Comparison of ENCODE assay signal across 11 cellular contexts in the genomic region with DNA sequence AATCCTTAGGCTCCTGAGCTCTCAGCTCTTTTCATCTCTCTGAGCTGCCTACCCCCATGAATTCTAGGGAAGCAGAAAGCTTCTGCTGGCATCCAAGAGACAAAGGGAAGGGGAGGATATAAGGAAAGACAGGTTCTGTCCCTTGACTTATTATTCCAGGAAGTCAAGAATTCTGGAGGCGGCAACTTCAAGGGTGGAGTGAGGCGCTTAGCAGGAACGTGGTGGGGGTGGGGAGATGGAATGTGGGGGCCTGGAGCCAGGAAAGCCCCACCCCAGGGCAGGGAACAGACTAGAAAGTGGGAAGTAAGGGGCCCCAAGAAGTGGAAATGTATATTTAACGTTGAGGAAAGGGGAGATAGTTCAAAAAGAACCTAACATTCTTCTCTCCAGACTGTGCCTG. TPM values are rescaled to one million over a fixed set of nuclear protein-coding genes. Genes with fewer than 3 reads are reported as not detected.
A peak's percentile ranks its signal among the peaks of the same experiment; 100 is the strongest.
DNase-seq lines count a peak whose midpoint lies in the region; ATAC-seq, FAIRE-seq and TF ChIP-seq lines count a peak whose summit lies in the region.
"Had no signal": no experiment of that assay in that cellular context is flagged by ENCODE, and none has a peak within 500 bp of the region (broad histone marks: within the 10 kb centered on the region; RNA-seq: fewer than 3 reads in every experiment).

No MANE protein-coding gene starts in this region.

- H3K9ac ChIP-seq in keratinocyte (ENCODE audit: control insufficient read depth, extremely low read depth, insufficient read depth, low read length): peak overlapping the region; percentile 86

- peak overlapping the region; percentile 70 to 96 (median 87) for H3K4me3 ChIP-seq in keratinocyte (ENCODE audit: control insufficient read depth in 2 of 3, extremely low read depth in 1 of 3, insufficient read depth in 2 of 3, low read depth in 1 of 3, low read length in 3 of 3)
- H3K4me3 ChIP-seq: mucosa of descending colon had no signal

- dilution Hi-C loops in keratinocyte (cut with MboI; ENCODE audit: extremely low pct_ligation_motif_present, low sequenced_read_pairs): no loop called here

- no peaks in the 10 kb centered on the region for H3K27me3 ChIP-seq in keratinocyte (ENCODE audit: control insufficient read depth, extremely low read depth, insufficient read depth, low read length)

- H3K36me3 ChIP-seq in keratinocyte (ENCODE audit: control insufficient read depth in 2 of 2, extremely low read depth in 1 of 2, insufficient read depth in 2 of 2, low read length in 2 of 2): peaks cover 0 to 19% of the 10 kb centered on the region in 2 experiments

- peaks cover 2% of the 10 kb centered on the region for H3K36me3 Mint-ChIP-seq in activated CD4-positive, alpha-beta T cell treated with anti-CD3 and anti-CD28 coated beads for 36 hours (ENCODE audit: low read depth)
- H3K36me3 Mint-ChIP-seq in activated T-helper 1 cell treated with anti-CD3 and anti-CD28 coated beads, Interleukin-12 subunit alpha, Interleukin-12 subunit beta, Interleukin-2, Interleukin-4 antibody, amounts not matched to agents 30 ng/mL and 10 ng/mL and 1 ng/mL, durations not matched to agents 14 hours and 24 hours and 36 hours (ENCODE audit: low read depth): peaks cover 31% of the 10 kb centered on the region

- H3K27me3 Mint-ChIP-seq in activated CD4-positive, alpha-beta T cell treated with anti-CD3 and anti-CD28 coated beads for 36 hours: no peaks in the 10 kb centered on the region
- H3K27me3 Mint-ChIP-seq in activated T-helper 1 cell treated with anti-CD3 and anti-CD28 coated beads, Interleukin-12 subunit alpha, Interleukin-12 subunit beta, Interleukin-2, Interleukin-4 antibody, amounts not matched to agents 30 ng/mL and 10 ng/mL and 1 ng/mL, durations not matched to agents 14 hours and 24 hours and 36 hours (ENCODE audit: insufficient read depth): no peaks in the 10 kb centered on the region
- no peaks in the 10 kb centered on the region for H3K27me3 Mint-ChIP-seq in stimulated activated naive CD8-positive, alpha-beta T cell treated with anti-CD3 and anti-CD28 coated beads, Interleukin-15, amount 100 ng/mL, for 72 hours

- no peak for DNase-seq in activated CD4-positive, alpha-beta T cell treated with anti-CD3 and anti-CD28 coated beads for 36 hours
- DNase-seq in activated CD4-positive, alpha-beta T cell treated with anti-CD3 and anti-CD28 coated beads for 48 hours: no peak
- no peak for DNase-seq in activated T-helper 1 cell treated with anti-CD3 and anti-CD28 coated beads, Interleukin-12 subunit alpha, Interleukin-12 subunit beta, Interleukin-2, Interleukin-4 antibody, amounts not matched to agents 30 ng/mL and 10 ng/mL and 1 ng/mL, durations not matched to agents 14 hours and 24 hours and 36 hours (ENCODE audit: low spot score)
- DNase-seq in keratinocyte (ENCODE audit: low read depth, low spot score): no peak
- DNase-seq in stimulated activated naive CD8-positive, alpha-beta T cell treated with anti-CD3 and anti-CD28 coated beads, Interleukin-15, amount 100 ng/mL, for 72 hours: no peak
- DNase-seq in DMS 273 treated with DMSO at 0.1 percent for 48 hours (lab: John Stamatoyannopoulos, UW): no peak
- no peak for DNase-seq in germinal center (ENCODE audit: low spot score)
- DNase-seq: SHP77 treated with DMSO at 0.1 percent for 48 hours had no signal

- no peak overlapping the region for H3K4me3 Mint-ChIP-seq in activated CD4-positive, alpha-beta T cell treated with anti-CD3 and anti-CD28 coated beads for 36 hours
- H3K4me3 Mint-ChIP-seq in activated T-helper 1 cell treated with anti-CD3 and anti-CD28 coated beads, Interleukin-12 subunit alpha, Interleukin-12 subunit beta, Interleukin-2, Interleukin-4 antibody, amounts not matched to agents 30 ng/mL and 10 ng/mL and 1 ng/mL, durations not matched to agents 14 hours and 24 hours and 36 hours: peak overlapping the region; percentile 24
- peak overlapping the region; percentile 55 to 92 for H3K4me3 Mint-ChIP-seq in stimulated activated naive CD8-positive, alpha-beta T cell treated with anti-CD3 and anti-CD28 coated beads, Interleukin-15, amount 100 ng/mL, for 72 hours

- no peak for TF ChIP-seq CTCF in keratinocyte (optimal IDR thresholded peaks at IDR 0.05 in 1 of 3, IDR thresholded peaks at IDR 0.05 in 1 of 3, conservative IDR thresholded peaks at IDR 0.05 in 1 of 3; ENCODE audit: extremely low read depth in 1 of 3, insufficient read depth in 2 of 3, low read length in 3 of 3)

- H3K79me2 ChIP-seq in keratinocyte (ENCODE audit: control insufficient read depth, insufficient read depth, low read length): no peaks in the 10 kb centered on the region

- H4K20me1 ChIP-seq in keratinocyte (ENCODE audit: control insufficient read depth, extremely low read depth, insufficient read depth, low read length): no peaks in the 10 kb centered on the region

- H3K27ac Mint-ChIP-seq in activated CD4-positive, alpha-beta T cell treated with anti-CD3 and anti-CD28 coated beads for 36 hours: peak overlapping the region; percentile 2
- H3K27ac Mint-ChIP-seq in activated T-helper 1 cell treated with anti-CD3 and anti-CD28 coated beads, Interleukin-12 subunit alpha, Interleukin-12 subunit beta, Interleukin-2, Interleukin-4 antibody, amounts not matched to agents 30 ng/mL and 10 ng/mL and 1 ng/mL, durations not matched to agents 14 hours and 24 hours and 36 hours: no peak overlapping the region
- H3K27ac Mint-ChIP-seq in stimulated activated naive CD8-positive, alpha-beta T cell treated with anti-CD3 and anti-CD28 coated beads, Interleukin-15, amount 100 ng/mL, for 72 hours: no peak overlapping the region

- no peak for FAIRE-seq in keratinocyte (lab: Jason Lieb, UNC)

- H3K4me1 Mint-ChIP-seq in activated CD4-positive, alpha-beta T cell treated with anti-CD3 and anti-CD28 coated beads for 36 hours: peaks cover 20% of the 10 kb centered on the region
- H3K4me1 Mint-ChIP-seq in activated T-helper 1 cell treated with anti-CD3 and anti-CD28 coated beads, Interleukin-12 subunit alpha, Interleukin-12 subunit beta, Interleukin-2, Interleukin-4 antibody, amounts not matched to agents 30 ng/mL and 10 ng/mL and 1 ng/mL, durations not matched to agents 14 hours and 24 hours and 36 hours (ENCODE audit: low read depth): peaks cover 26% of the 10 kb centered on the region
- peaks cover 36% of the 10 kb centered on the region for H3K4me1 Mint-ChIP-seq in stimulated activated naive CD8-positive, alpha-beta T cell treated with anti-CD3 and anti-CD28 coated beads, Interleukin-15, amount 100 ng/mL, for 72 hours

- POLR2A ChIA-PET in activated CD4-positive, alpha-beta T cell treated with anti-CD3 and anti-CD28 coated beads for 36 hours (lab: Charles Lee): no interaction called here

- H2AFZ ChIP-seq in keratinocyte (ENCODE audit: control insufficient read depth, low read length): peak overlapping the region; percentile 60

- no peak for ATAC-seq in activated CD4-positive, alpha-beta T cell treated with anti-CD3 and anti-CD28 coated beads for 36 hours
- ATAC-seq in stimulated activated naive CD8-positive, alpha-beta T cell treated with anti-CD3 and anti-CD28 coated beads, Interleukin-15, amount 100 ng/mL, for 72 hours: no peak
- no peak for ATAC-seq in HG02678 (IDR thresholded peaks at IDR 0.05; ENCODE audit: unreplicated experiment)
- ATAC-seq: mucosa of descending colon had no signal

- no peaks in the 10 kb centered on the region for H3K9me1 ChIP-seq in keratinocyte (ENCODE audit: control insufficient read depth, extremely low read depth, insufficient read depth, low read length)

- peak overlapping the region; percentile 76 for H3K27ac ChIP-seq in keratinocyte (ENCODE audit: control insufficient read depth, insufficient read depth, low read length)

- H3K9me3 ChIP-seq in keratinocyte (ENCODE audit: control insufficient read depth, low read depth, low read length): no peaks in the 10 kb centered on the region
- H3K9me3 ChIP-seq: mucosa of descending colon had no signal

- peaks cover 18% of the 10 kb centered on the region for H3K4me1 ChIP-seq in keratinocyte (ENCODE audit: control insufficient read depth, extremely low read depth, insufficient read depth, low read length)

- peak overlapping the region; percentile 98 for H3K4me2 ChIP-seq in keratinocyte (ENCODE audit: control insufficient read depth, extremely low read depth, insufficient read depth, low read depth, low read length)

- H3K9me3 Mint-ChIP-seq in activated CD4-positive, alpha-beta T cell treated with anti-CD3 and anti-CD28 coated beads for 36 hours (ENCODE audit: low read depth): no peaks in the 10 kb centered on the region
- H3K9me3 Mint-ChIP-seq in activated T-helper 1 cell treated with anti-CD3 and anti-CD28 coated beads, Interleukin-12 subunit alpha, Interleukin-12 subunit beta, Interleukin-2, Interleukin-4 antibody, amounts not matched to agents 30 ng/mL and 10 ng/mL and 1 ng/mL, durations not matched to agents 14 hours and 24 hours and 36 hours: no peaks in the 10 kb centered on the region
- H3K9me3 Mint-ChIP-seq in stimulated activated naive CD8-positive, alpha-beta T cell treated with anti-CD3 and anti-CD28 coated beads, Interleukin-15, amount 100 ng/mL, for 72 hours: no peaks in the 10 kb centered on the region

- CTCF ChIA-PET in activated CD4-positive, alpha-beta T cell treated with anti-CD3 and anti-CD28 coated beads for 36 hours (lab: Charles Lee): interaction anchor here (0.7 to 15.7 kb wide), 5 partner anchors 8 to 404 kb away, joined by 3 to 230 read pairs (median 5); a partner anchor contains a TSS

- intact Hi-C loops in activated CD4-positive, alpha-beta T cell treated with anti-CD3 and anti-CD28 coated beads for 36 hours (cut with DNase I, micrococcal nuclease): loop anchor here (2.0 to 5.0 kb wide), 3 partner anchors 21 to 553 kb away; a partner anchor contains a TSS
- intact Hi-C loops in activated T-helper 1 cell treated with anti-CD3 and anti-CD28 coated beads, Interleukin-12 subunit alpha, Interleukin-12 subunit beta, Interleukin-2, Interleukin-4 antibody, amounts not matched to agents 30 ng/mL and 10 ng/mL and 1 ng/mL, durations not matched to agents 14 hours and 24 hours and 36 hours (cut with micrococcal nuclease): loop anchor here (2.0 to 5.0 kb wide), 4 partner anchors 345 to 1991 kb away; a partner anchor contains a TSS

RNA-seq across cellular contexts. Expression of a gene that starts 1.4 kb away (rescaled TPM):
- 10 to 100 TPM; 17.1 to 20.4 TPM for total RNA-seq in activated CD4-positive, alpha-beta T cell treated with anti-CD3 and anti-CD28 coated beads for 36 hours
- total RNA-seq in activated T-helper 1 cell treated with anti-CD3 and anti-CD28 coated beads, Interleukin-12 subunit alpha, Interleukin-12 subunit beta, Interleukin-2, Interleukin-4 antibody, amounts not matched to agents 30 ng/mL and 10 ng/mL and 1 ng/mL, durations not matched to agents 14 hours and 24 hours and 36 hours: 17.4 and 19.2 TPM in 2 replicates
- 51.8 to 142 TPM (median 67.3 TPM) in 3 replicates for polyA plus RNA-seq in keratinocyte
- 76.8 TPM for polyA plus RNA-seq in keratinocyte (2011; ENCODE audit: low read depth)
- 62.3 and 80.9 TPM in 2 replicates for polyA plus RNA-seq in keratinocyte (2011; cell fraction: cytosol; rRNA removed)
- polyA plus RNA-seq in keratinocyte (2011; cell fraction: nucleus; rRNA removed): 258 and 301 TPM in 2 replicates
- polyA plus RNA-seq in keratinocyte (2012; ENCODE audit: low replicate concordance): 39.2 and 84.4 TPM in 2 replicates
- polyA minus RNA-seq in keratinocyte: 73.5 to 96.9 TPM (median 75.4 TPM) in 3 replicates
- polyA minus RNA-seq in keratinocyte (2011; cell fraction: cytosol; rRNA and poly(A)+ RNA removed): 25.3 TPM
- 52.4 and 69.3 TPM in 2 replicates for polyA minus RNA-seq in keratinocyte (2011; cell fraction: nucleus; rRNA and poly(A)+ RNA removed)

RNA-seq across cellular contexts. Expression of a gene that starts 26.0 kb away (rescaled TPM):
- total RNA-seq in activated CD4-positive, alpha-beta T cell treated with anti-CD3 and anti-CD28 coated beads for 36 hours: not detected
- not detected in 2 replicates for total RNA-seq in activated T-helper 1 cell treated with anti-CD3 and anti-CD28 coated beads, Interleukin-12 subunit alpha, Interleukin-12 subunit beta, Interleukin-2, Interleukin-4 antibody, amounts not matched to agents 30 ng/mL and 10 ng/mL and 1 ng/mL, durations not matched to agents 14 hours and 24 hours and 36 hours
- not detected in 3 replicates for polyA plus RNA-seq in keratinocyte
- not detected for polyA plus RNA-seq in keratinocyte (2011; ENCODE audit: low read depth)
- polyA plus RNA-seq in keratinocyte (2011; cell fraction: cytosol; rRNA removed): not detected in 2 replicates
- not detected in 2 replicates for polyA plus RNA-seq in keratinocyte (2011; cell fraction: nucleus; rRNA removed)
- not detected in 2 replicates for polyA plus RNA-seq in keratinocyte (2012; ENCODE audit: low replicate concordance)
- not detected in 3 replicates for polyA minus RNA-seq in keratinocyte
- not detected for polyA minus RNA-seq in keratinocyte (2011; cell fraction: cytosol; rRNA and poly(A)+ RNA removed)
- not detected in 2 replicates for polyA minus RNA-seq in keratinocyte (2011; cell fraction: nucleus; rRNA and poly(A)+ RNA removed)
- total RNA-seq: mucosa of descending colon, subcutaneous adipose tissue had no signal

RNA-seq across cellular contexts. Expression of a gene that starts 49.9 kb away (rescaled TPM):
- 100 to 1,000 TPM; 356 to 415 TPM for total RNA-seq in activated CD4-positive, alpha-beta T cell treated with anti-CD3 and anti-CD28 coated beads for 36 hours
- 363 and 383 TPM in 2 replicates for total RNA-seq in activated T-helper 1 cell treated with anti-CD3 and anti-CD28 coated beads, Interleukin-12 subunit alpha, Interleukin-12 subunit beta, Interleukin-2, Interleukin-4 antibody, amounts not matched to agents 30 ng/mL and 10 ng/mL and 1 ng/mL, durations not matched to agents 14 hours and 24 hours and 36 hours
- polyA plus RNA-seq in keratinocyte: 138 to 236 TPM (median 205 TPM) in 3 replicates
- polyA plus RNA-seq in keratinocyte (2011; ENCODE audit: low read depth): 13.2 TPM
- polyA plus RNA-seq in keratinocyte (2011; cell fraction: cytosol; rRNA removed): 194 and 211 TPM in 2 replicates
- 77.1 and 77.5 TPM in 2 replicates for polyA plus RNA-seq in keratinocyte (2011; cell fraction: nucleus; rRNA removed)
- 255 and 338 TPM in 2 replicates for polyA plus RNA-seq in keratinocyte (2012; ENCODE audit: low replicate concordance)
- 333 to 630 TPM (median 388 TPM) in 3 replicates for polyA minus RNA-seq in keratinocyte
- polyA minus RNA-seq in keratinocyte (2011; cell fraction: cytosol; rRNA and poly(A)+ RNA removed): 188 TPM
- polyA minus RNA-seq in keratinocyte (2011; cell fraction: nucleus; rRNA and poly(A)+ RNA removed): 57.5 and 60.0 TPM in 2 replicates
